Comparison of ENCODE assay signal across 8 cellular contexts in genomic region chr6:45922728-45923351, GRCh38.
DNase-seq lines count a peak whose midpoint lies in the region; ATAC-seq and TF ChIP-seq lines count a peak whose summit lies in the region.

No MANE protein-coding gene starts in this region.

- DNase-seq in NCI-H2196 (lab: John Stamatoyannopoulos, UW; ENCODE audit: unreplicated experiment) = peak; percentile 13
- no peak for DNase-seq in NCI-H2196 treated with DMSO at 0.1 percent for 48 hours (lab: John Stamatoyannopoulos, UW; ENCODE audit: unreplicated experiment)
- DNase-seq in LHCN-M2 (ENCODE audit: low read depth) = peak; percentile 83
- peak; percentile 51 for DNase-seq in T1000 (lab: John Stamatoyannopoulos, UW)
- DNase-seq in brain microvascular endothelial cell = peak; percentile 79
- DNase-seq in inferior parietal cortex (ENCODE audit: extremely low spot score) = peak; percentile 78
- peak; percentile 45 to 51 (median 48) for DNase-seq in stimulated activated CD4-positive, alpha-beta T cell treated with anti-CD3 and anti-CD28 coated beads, Interleukin-12 subunit alpha, Interleukin-12 subunit beta, amount 100 ng/mL, for 48 hours (ENCODE audit: low read depth in 2 of 3, low spot score in 1 of 3)

- no peak for ATAC-seq in GM21526 (IDR thresholded peaks at IDR 0.05; ENCODE audit: low FRiP score, unreplicated experiment)

- H3K27me3 ChIP-seq in brain microvascular endothelial cell (replicated peaks) = no peaks in the 10 kb centered on the region

- in situ Hi-C loops in brain microvascular endothelial cell (cut with HindIII; ENCODE audit: low pct_ligation_motif_present, low sequenced_read_pairs) = no loop called here

- no peak overlapping the region for H3K4me3 ChIP-seq in brain microvascular endothelial cell (ENCODE audit: low read depth, low read length)

- no peaks in the 10 kb centered on the region for H3K36me3 ChIP-seq in brain microvascular endothelial cell (replicated peaks)

- TF ChIP-seq CTCF in brain microvascular endothelial cell (IDR thresholded peaks at IDR 0.05; ENCODE audit: low read depth, low read length, missing control alignments) = peak; percentile 89

- no peak overlapping the region for H3K27ac ChIP-seq in brain microvascular endothelial cell
